In genomic region chr6:39102024-39102820, GRCh38 we compare ENCODE assay signal across 1 cellular context.
TF ChIP-seq lines count a peak whose summit lies in the region.

No MANE protein-coding gene starts in this region.

TF ChIP-seq in IMR-90, 13 proteins besides CTCF, POLR2A, EP300 and RAD21:
- TF ChIP-seq ELK1 (IDR thresholded peaks at IDR 0.05; ENCODE audit: borderline replicate concordance, low read depth, low read length) (no peak), BHLHE40 (IDR thresholded peaks at IDR 0.05; ENCODE audit: low read depth, low read length) (no peak), MAFK (IDR thresholded peaks at IDR 0.05; ENCODE audit: low read depth, low read length) (no peak), MAZ (IDR thresholded peaks at IDR 0.05; ENCODE audit: borderline replicate concordance, low read depth, low read length) (no peak), RCOR1 (IDR thresholded peaks at IDR 0.05; ENCODE audit: insufficient replicate concordance, low read length) (no peak), CEBPB (IDR thresholded peaks at IDR 0.05; ENCODE audit: low read depth, low read length) (no peak; the same call in 1 of the 2 replicates), FOS (IDR thresholded peaks at IDR 0.05; ENCODE audit: low read depth, low read length) (no peak), MXI1 (IDR thresholded peaks at IDR 0.05; ENCODE audit: borderline replicate concordance, low read depth, low read length) (no peak)
